ENCODE assay signal across 9 cellular contexts in genomic region chr9:105413486-105414068, GRCh38. TPM values are rescaled to one million over a fixed set of nuclear protein-coding genes. Genes with fewer than 3 reads are reported as not detected.
DNase-seq lines count a peak whose midpoint lies in the region; ATAC-seq and TF ChIP-seq lines count a peak whose summit lies in the region.
"Had no signal": no experiment of that assay in that cellular context is flagged by ENCODE, and none has a peak within 500 bp of the region (broad histone marks: within the 10 kb centered on the region; RNA-seq: fewer than 3 reads in every experiment).

No MANE protein-coding gene starts in this region.

- intact Hi-C loops in mucosa of descending colon (cut with DNase I, micrococcal nuclease), result loop anchor here (10.0 kb wide), 3 partner anchors 229 to 489 kb away; partner anchors contain the start of gene ABCA1 (in 1 of the 2)

- no peaks in the 10 kb centered on the region for H3K27me3 ChIP-seq in effector memory CD4-positive, alpha-beta T cell (replicated peaks; ENCODE audit: control insufficient read depth, insufficient read depth, low read length, poor library complexity, severe bottlenecking)

- peak; percentile 72 for DNase-seq in DMS 273 (lab: John Stamatoyannopoulos, UW; ENCODE audit: unreplicated experiment)
- peak; percentile 25 for DNase-seq in LNCaP clone FGC (ENCODE audit: low read depth)
- DNase-seq in brain pericyte (ENCODE audit: low read depth, low spot score), result peak; percentile 33
- DNase-seq in mucosa of descending colon, result peak in 1 of 3 donors; percentile 56
- no peak for DNase-seq in effector memory CD4-positive, alpha-beta T cell
- DNase-seq in NAMALWA (ENCODE audit: low spot score), result no peak
- DNase-seq in NCI-H2081 treated with DMSO at 0.1 percent for 48 hours (lab: John Stamatoyannopoulos, UW), result no peak
- DNase-seq: activated naive CD8-positive, alpha-beta T cell treated with anti-CD3 and anti-CD28 coated beads, Interleukin-2, amount 10 ng/mL, durations not matched to agents 7 days and 5 days had no signal

- H3K4me3 ChIP-seq in LNCaP clone FGC (ENCODE audit: low read depth, low read length) (no peak overlapping the region), mucosa of descending colon (no peak overlapping the region)
- no peak overlapping the region for H3K4me3 ChIP-seq in effector memory CD4-positive, alpha-beta T cell (ENCODE audit: insufficient read depth, low read depth, low read length, poor library complexity, severe bottlenecking)

- H3K36me3 ChIP-seq in mucosa of descending colon (ENCODE audit: low read depth), result no peaks in the 10 kb centered on the region
- no peaks in the 10 kb centered on the region for H3K36me3 ChIP-seq in effector memory CD4-positive, alpha-beta T cell (ENCODE audit: control insufficient read depth, insufficient read depth, low read length)

- H3K27ac ChIP-seq in effector memory CD4-positive, alpha-beta T cell (ENCODE audit: insufficient read depth, low read length, poor library complexity, severe bottlenecking), result no peak overlapping the region

- H3K4me1 ChIP-seq in mucosa of descending colon (ENCODE audit: low read depth), result peaks cover 9% of the 10 kb centered on the region
- no peaks in the 10 kb centered on the region for H3K4me1 ChIP-seq in effector memory CD4-positive, alpha-beta T cell (ENCODE audit: control insufficient read depth, insufficient read depth, low read length, poor library complexity, severe bottlenecking)

- TF ChIP-seq CTCF in LNCaP clone FGC (IDR thresholded peaks at IDR 0.05; ENCODE audit: control insufficient read depth, extremely low read depth, insufficient read depth), result peak; percentile 51
- TF ChIP-seq CTCF in mucosa of descending colon (IDR thresholded peaks at IDR 0.05), result no peak

- peaks cover 3% of the 10 kb centered on the region for H3K9me3 ChIP-seq in mucosa of descending colon
- H3K9me3 ChIP-seq in effector memory CD4-positive, alpha-beta T cell (ENCODE audit: control insufficient read depth, low read length), result no peaks in the 10 kb centered on the region

- ATAC-seq in mucosa of descending colon (peak; percentile 65), GM21723 (IDR thresholded peaks at IDR 0.05; ENCODE audit: unreplicated experiment) (no peak)

RNA-seq across cellular contexts. Expression of gene FSD1L, which starts 34.3 kb away (rescaled TPM):
- total RNA-seq in mucosa of descending colon, result 1 to 10 TPM; 7.8 to 9.9 (median 9.9) TPM

Comparison
In these comparisons a context has a peak if more than half of its experiments do, and no peak if none do; other contexts are left out.
1. DNase-seq: peak in DMS 273 (single experiment), LNCaP clone FGC (single experiment) and brain pericyte (single experiment); none in effector memory CD4-positive, alpha-beta T cell (0 of 3), NAMALWA (single experiment) and NCI-H2081 treated with DMSO at 0.1 percent for 48 hours (single experiment).